8 cellular contexts compared by ENCODE assay signal in genomic region chrX:43655961-43656494, GRCh38. TPM values are rescaled to one million over a fixed set of nuclear protein-coding genes. Genes with fewer than 3 reads are reported as not detected.
A peak's percentile ranks its signal among the peaks of the same experiment; 100 is the strongest.
DNase-seq lines count a peak whose midpoint lies in the region; ATAC-seq and TF ChIP-seq lines count a peak whose summit lies in the region.

Gene MAOA (plus strand): TSS chrX:43656299. CDS start chrX:43656342, 43 bp downstream.

- no peak within 1 kb of the TSS for H3K9ac ChIP-seq in iPS-15b (ENCODE audit: low read depth, low read length)

- no peak for ATAC-seq in HG03442 (IDR thresholded peaks at IDR 0.05; ENCODE audit: unreplicated experiment)

- H3K4me1 ChIP-seq in HAP-1 (peaks cover 6% of the 10 kb centered on the region), iPS-15b (ENCODE audit: control insufficient read depth, insufficient read depth, low read length) (no peaks in the 10 kb centered on the region)

- H3K36me3 ChIP-seq in HAP-1 (replicated peaks) (no peaks in the 10 kb centered on the region), brain microvascular endothelial cell (replicated peaks) (no peaks in the 10 kb centered on the region), iPS-15b (ENCODE audit: control insufficient read depth, insufficient read depth, low read length) (no peaks in the 10 kb centered on the region)

- peak within 1 kb of the TSS; percentile 59 for H3K4me3 ChIP-seq in HAP-1
- H3K4me3 ChIP-seq in brain microvascular endothelial cell (ENCODE audit: low read depth, low read length) = peak within 1 kb of the TSS; percentile 65
- peak within 1 kb of the TSS; percentile 67 for H3K4me3 ChIP-seq in iPS-15b (ENCODE audit: low read depth, low read length)

- H3K9me3 ChIP-seq in HAP-1 (no peaks in the 10 kb centered on the region), iPS-15b (ENCODE audit: control insufficient read depth, insufficient read depth, low read length) (no peaks in the 10 kb centered on the region)

- no peak for TF ChIP-seq CTCF in brain microvascular endothelial cell (IDR thresholded peaks at IDR 0.05; ENCODE audit: low read depth, low read length, missing control alignments)

- H3K27ac ChIP-seq in brain microvascular endothelial cell = peak within 1 kb of the TSS; percentile 99

- no peaks in the 10 kb centered on the region for H3K27me3 ChIP-seq in HAP-1 (ENCODE audit: low read depth)
- no peaks in the 10 kb centered on the region for H3K27me3 ChIP-seq in brain microvascular endothelial cell (replicated peaks)
- H3K27me3 ChIP-seq in iPS-15b (ENCODE audit: control insufficient read depth, insufficient read depth, low read length) = peaks cover 5% of the 10 kb centered on the region

- in situ Hi-C loops in HAP-1 (cut with MboI; ENCODE audit: low sequenced_read_pairs) = loop anchor here (10.0 kb wide), 1 partner anchor 91 kb away; no protein-coding TSS in a partner anchor
- in situ Hi-C loops in brain microvascular endothelial cell (cut with HindIII; ENCODE audit: low pct_ligation_motif_present, low sequenced_read_pairs) = no loop called here

- DNase-seq in HAP-1 (ENCODE audit: low spot score in 2 of 2) (peak; percentile 32 to 88), SW480 (ENCODE audit: low spot score) (peak; percentile 6), brain microvascular endothelial cell (no peak), renal cortical epithelial cell (ENCODE audit: low read depth) (peak; percentile 41), kidney glomerular epithelial cell (lab: John Stamatoyannopoulos, UW) (no peak), GM19238 (ENCODE audit: insufficient read length, low spot score) (no peak)

RNA-seq across cellular contexts. Expression of gene MAOA, which starts in this region (rescaled TPM):
- 9.9 and 137 TPM in 2 replicates for total RNA-seq in renal cortical epithelial cell

Comparison
In these comparisons a context has a peak if more than half of its experiments do, and no peak if none do; other contexts are left out.
1. DNase-seq: peak in HAP-1 (2 of 2), SW480 (single experiment) and renal cortical epithelial cell (single experiment); none in brain microvascular endothelial cell (single experiment), kidney glomerular epithelial cell (single experiment) and GM19238 (single experiment).
2. Peak in every context shown above with its lines, with median percentiles within 50 percentile points of each other: H3K4me3 ChIP-seq.